9 cellular contexts compared by ENCODE assay signal in the genomic region with DNA sequence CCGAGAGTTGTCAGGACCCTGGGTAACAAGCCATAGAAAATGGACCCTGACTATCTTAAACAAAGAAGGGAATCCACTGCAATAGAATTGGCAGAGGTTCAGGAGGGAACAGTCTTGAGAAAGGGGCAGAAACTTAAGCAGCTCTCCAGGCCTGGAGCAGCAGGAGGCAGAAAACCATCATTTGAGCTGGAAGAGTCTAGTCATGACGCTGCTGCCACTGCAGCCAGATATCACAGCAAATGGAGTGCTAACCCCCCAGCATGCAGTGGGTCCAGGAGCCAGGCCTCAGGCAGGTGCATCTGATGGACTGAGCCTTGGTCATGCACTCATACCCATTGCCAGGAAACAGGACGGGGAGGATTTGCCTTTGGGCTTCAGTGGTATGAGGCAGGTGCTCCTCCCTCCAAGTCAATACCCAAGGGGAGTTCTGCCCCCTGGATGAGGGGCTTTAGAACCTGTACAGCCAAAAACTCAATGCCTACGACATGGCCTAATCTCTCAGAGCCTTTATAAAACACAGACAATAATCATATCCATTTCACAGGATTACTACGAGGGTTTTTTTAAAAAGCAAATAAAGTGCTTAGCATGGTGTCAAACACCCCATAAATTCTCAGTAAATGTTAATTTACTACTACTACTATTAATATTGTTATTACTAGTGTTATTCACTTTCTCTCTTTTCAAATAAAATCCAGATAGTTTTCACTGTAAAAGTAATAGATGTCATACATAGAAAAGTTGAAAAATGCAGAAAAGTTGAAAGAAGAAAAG. TPM values are rescaled to one million over a fixed set of nuclear protein-coding genes. Genes with fewer than 3 reads are reported as not detected.
DNase-seq lines count a peak whose midpoint lies in the region; ATAC-seq, FAIRE-seq and TF ChIP-seq lines count a peak whose summit lies in the region.
"Had no signal": no experiment of that assay in that cellular context is flagged by ENCODE, and none has a peak within 500 bp of the region (broad histone marks: within the 10 kb centered on the region; RNA-seq: fewer than 3 reads in every experiment).

No MANE protein-coding gene starts in this region.

- H3K23me2 ChIP-seq in H1 (ENCODE audit: low read depth, low read length): peaks cover 2% of the 10 kb centered on the region; the same call in 1 of the 2 replicates

- TF ChIP-seq RAD21 in H1 (IDR thresholded peaks at IDR 0.05 in 1 of 2, conservative IDR thresholded peaks at IDR 0.05 in 1 of 2; ENCODE audit: low read depth in 2 of 2, low read length in 2 of 2): no peak

- H2BK15ac ChIP-seq in H1 (ENCODE audit: low read length): 0 out of 2 replicates have a peak overlapping the region, but pooled peaks have one; percentile 1

- TF ChIP-seq EP300 in H1 (IDR thresholded peaks at IDR 0.05; ENCODE audit: borderline replicate concordance in 1 of 2, low read depth in 2 of 2, low read length in 2 of 2): no peak

- H3K23ac ChIP-seq in H1 (ENCODE audit: insufficient read length): no peak overlapping the region

- H3K79me2 ChIP-seq in H1 (ENCODE audit: control insufficient read depth in 1 of 2, insufficient read depth in 2 of 2, low read length in 2 of 2): no peaks in the 10 kb centered on the region
- H3K79me2 ChIP-seq in hepatocyte: no peaks in the 10 kb centered on the region

- H2AFZ ChIP-seq in H1 (ENCODE audit: low read length) (no peak overlapping the region), hepatocyte (no peak overlapping the region)

- peak overlapping the region; percentile 50; the same call in 1 of the 2 replicates for H2BK5ac ChIP-seq in H1 (ENCODE audit: low read depth, low read length)

- no peaks in the 10 kb centered on the region for H4K20me1 ChIP-seq in H1 (replicated peaks in 1 of 2; ENCODE audit: control insufficient read depth in 1 of 2, insufficient read depth in 2 of 2, low read length in 2 of 2)
- H4K20me1 ChIP-seq in hepatocyte (ENCODE audit: insufficient read depth, poor library complexity, severe bottlenecking): no peaks in the 10 kb centered on the region

- peak overlapping the region; percentile 81 for H3K9ac ChIP-seq in HUES6 (ENCODE audit: low read length)
- H3K9ac ChIP-seq in H1 (replicated peaks in 1 of 4; ENCODE audit: extremely low read depth in 1 of 4, low read depth in 3 of 4, low read length in 3 of 4): no peak overlapping the region

- H3K9me3 ChIP-seq in HUES6 (ENCODE audit: control insufficient read depth, insufficient read depth, low read depth, low read length) (no peaks in the 10 kb centered on the region), H1 (ENCODE audit: insufficient read depth in 2 of 2, low read depth in 1 of 2, low read length in 1 of 2) (no peaks in the 10 kb centered on the region), hepatocyte (ENCODE audit: low read depth) (no peaks in the 10 kb centered on the region), small intestine (ENCODE audit: control insufficient read depth, low read depth) (no peaks in the 10 kb centered on the region)

- H3K18ac ChIP-seq in H1 (ENCODE audit: extremely low read depth, low read length): peak overlapping the region; percentile 24; the same call in 1 of the 2 replicates

- H2BK120ac ChIP-seq in H1 (replicated peaks; ENCODE audit: low read depth, low read length): no peak overlapping the region

- POLR2A ChIA-PET in H1 (lab: Charles Lee; ENCODE audit: partially characterized antibody): interaction anchor here (0.8 to 3.1 kb wide), 4 partner anchors 30 to 224 kb away, joined by 3 to 11 read pairs (median 6); a partner anchor contains a TSS

- TF ChIP-seq POLR2A in H1 (IDR thresholded peaks at IDR 0.05; ENCODE audit: control extremely low read depth in 1 of 2, low read depth in 2 of 2, low read length in 2 of 2): no peak

- no peak overlapping the region for H3K4ac ChIP-seq in H1 (replicated peaks; ENCODE audit: insufficient read length, low read depth, low read length)

- H2BK20ac ChIP-seq in H1 (ENCODE audit: low read length): peak overlapping the region; percentile 36; the same call in 1 of the 2 replicates

- FAIRE-seq in H1 (lab: Jason Lieb, UNC) (no peak), small intestine (lab: Jason Lieb, UNC) (no peak)

- TF ChIP-seq CTCF in H1 (IDR thresholded peaks at IDR 0.05; ENCODE audit: control extremely low read depth in 1 of 3, insufficient read depth in 1 of 3, low read depth in 1 of 3, low read length in 3 of 3) (no peak), hepatocyte (IDR thresholded peaks at IDR 0.05; ENCODE audit: poor library complexity) (no peak)

- H3K4me3 ChIP-seq in HUES6 (ENCODE audit: low read depth, low read length) (no peak overlapping the region), H1 (ENCODE audit: extremely low read depth in 1 of 4, insufficient read depth in 2 of 4, low read depth in 3 of 4, low read length in 4 of 4) (no peak overlapping the region), hepatocyte (no peak overlapping the region), small intestine (ENCODE audit: low read depth in 1 of 2, low read length in 2 of 2) (no peak overlapping the region)

- no peak overlapping the region for H4K8ac ChIP-seq in H1 (ENCODE audit: extremely low read depth, insufficient read depth, low read length)

- DNase-seq in H1 (ENCODE audit: low read depth in 1 of 2, low spot score in 2 of 2) (no peak), NCI-H526 treated with DMSO at 0.1 percent for 48 hours (lab: John Stamatoyannopoulos, UW) (no peak), hepatocyte (ENCODE audit: low spot score) (no peak), small intestine (no peak), dedifferentiated amniotic fluid mesenchymal stem cell (ENCODE audit: extremely low spot score) (no peak)
- DNase-seq: NCI-H526 had no signal

- H2BK12ac ChIP-seq in H1 (ENCODE audit: low read depth, low read length): peak overlapping the region; percentile 70

- no peak overlapping the region for H3K4me2 ChIP-seq in H1 (ENCODE audit: insufficient read depth in 1 of 2, low read depth in 2 of 2, low read length in 2 of 2)
- no peak overlapping the region for H3K4me2 ChIP-seq in hepatocyte

- H3K27me3 ChIP-seq in HUES6 (ENCODE audit: control insufficient read depth, insufficient read depth, low read length) (no peaks in the 10 kb centered on the region), H1 (replicated peaks in 1 of 4; ENCODE audit: control insufficient read depth in 3 of 4, extremely low read depth in 1 of 4, insufficient read depth in 3 of 4, low read length in 3 of 4) (no peaks in the 10 kb centered on the region; a peak in 1 of 7 replicates), hepatocyte (peaks cover 25% of the 10 kb centered on the region), small intestine (ENCODE audit: control insufficient read depth in 2 of 2, insufficient read depth in 2 of 2, low read length in 2 of 2) (peaks cover 0 to 4% of the 10 kb centered on the region in 2 donors)

- no peaks in the 10 kb centered on the region for H3K79me1 ChIP-seq in H1 (ENCODE audit: low read depth, low read length)

- no peak overlapping the region for H3K56ac ChIP-seq in H1 (replicated peaks; ENCODE audit: insufficient read length, low read depth, low read length)

- CTCF ChIA-PET in H1 (lab: Charles Lee; ENCODE audit: partially characterized antibody): interaction anchor here (1.2 to 1.3 kb wide), 2 partner anchors 18 to 174 kb away, joined by 3 read pairs; no protein-coding TSS in a partner anchor

- H3K27ac ChIP-seq in HUES6 (ENCODE audit: low read depth, low read length): peak overlapping the region; percentile 50
- no peak overlapping the region for H3K27ac ChIP-seq in H1 (ENCODE audit: low read depth, low read length)
- H3K27ac ChIP-seq in hepatocyte: no peak overlapping the region
- no peak overlapping the region for H3K27ac ChIP-seq in small intestine (ENCODE audit: low read depth in 1 of 2, low read length in 1 of 2)

- H3K4me1 ChIP-seq in HUES6 (ENCODE audit: control insufficient read depth, insufficient read depth, low read length): peaks cover 47% of the 10 kb centered on the region
- peaks cover 4 to 17% (median 5%) of the 10 kb centered on the region in 4 experiments for H3K4me1 ChIP-seq in H1 (replicated peaks in 1 of 4; ENCODE audit: control insufficient read depth in 3 of 4, insufficient read depth in 4 of 4, low read length in 3 of 4)
- H3K4me1 ChIP-seq in hepatocyte (ENCODE audit: insufficient read depth): peaks cover 6% of the 10 kb centered on the region
- peaks cover 6% of the 10 kb centered on the region in 2 donors for H3K4me1 ChIP-seq in small intestine (ENCODE audit: control insufficient read depth in 2 of 2, insufficient read depth in 1 of 2, low read depth in 1 of 2, low read length in 1 of 2)

- no peaks in the 10 kb centered on the region for H3K9me2 ChIP-seq in hepatocyte (replicated peaks; ENCODE audit: insufficient read depth)

- 87% methylated on average over 5 of the region's 5 CpGs; no CpG with 5 or more reads in 1 of the 2 experiments for WGBS in H1 (ENCODE audit: extremely low coverage in 1 of 2, insufficient coverage in 1 of 2, insufficient read length in 1 of 2, insufficient replicate concordance in 2 of 2, low coverage in 1 of 2, low lambda C conversion rate in 2 of 2, missing lambda C conversion rate in 1 of 2), 2 experiments
- WGBS in hepatocyte (ENCODE audit: low lambda C conversion rate, missing lambda C conversion rate): 67% methylated on average over 5 of the region's 5 CpGs
- 76 to 82% (median 81%) methylated on average over 5 of the region's 5 CpGs for WGBS in small intestine, 3 donors

- peak; percentile 20 for ATAC-seq in GM18498 (IDR thresholded peaks at IDR 0.05; ENCODE audit: unreplicated experiment)
- peak; percentile 12 for ATAC-seq in GM21529 (IDR thresholded peaks at IDR 0.05; ENCODE audit: unreplicated experiment)

- H3K14ac ChIP-seq in H1 (ENCODE audit: insufficient read length): no peak overlapping the region

- H2AK5ac ChIP-seq in H1 (ENCODE audit: low read depth, low read length): peak overlapping the region; percentile 71; the same call in 1 of the 2 replicates

- H3K36me3 ChIP-seq in HUES6 (ENCODE audit: control insufficient read depth, insufficient read depth, low read length): no peaks in the 10 kb centered on the region
- H3K36me3 ChIP-seq in H1 (ENCODE audit: control insufficient read depth in 2 of 4, insufficient read depth in 4 of 4, low read length in 3 of 4): no peaks in the 10 kb centered on the region
- H3K36me3 ChIP-seq in hepatocyte (replicated peaks; ENCODE audit: insufficient read depth, low read depth): no peaks in the 10 kb centered on the region
- H3K36me3 ChIP-seq in small intestine (ENCODE audit: control insufficient read depth in 2 of 2, insufficient read depth in 2 of 2, low read length in 2 of 2): no peaks in the 10 kb centered on the region

- H4K91ac ChIP-seq in H1 (replicated peaks; ENCODE audit: insufficient read length, low read length): peak overlapping the region; percentile 32

- no peak overlapping the region for H4K5ac ChIP-seq in H1 (ENCODE audit: insufficient read length, low read depth, low read length)

RNA-seq across cellular contexts. Expression of a gene that starts 30.7 kb away (rescaled TPM):
- total RNA-seq in H1 (2021; fragmentation: NEBNext Ultra II Directional; extraction: Animal tissue kit (Norgen Biotek cat#: 25700)): 27.0 and 30.3 TPM in 2 replicates
- 13.3 and 13.6 TPM in 2 replicates for polyA plus RNA-seq in H1 (2011; rRNA removed)
- polyA plus RNA-seq in H1 (2011; cell fraction: cytosol; rRNA removed): 15.2 TPM
- 12.0 TPM for polyA plus RNA-seq in H1 (2011; cell fraction: nucleus; rRNA removed)
- polyA plus RNA-seq in H1 (2012, experiment 1 of 2): 14.3 to 18.7 TPM (median 15.9 TPM) in 4 replicates
- polyA plus RNA-seq in H1 (2012, experiment 2 of 2): 16.9 TPM
- 17.0 TPM for polyA plus RNA-seq in H1 (2013, experiment 1 of 2)
- polyA plus RNA-seq in H1 (2013, experiment 2 of 2): 20.2 TPM
- polyA minus RNA-seq in H1 (2011; rRNA and poly(A)+ RNA removed): 28.9 and 41.0 TPM in 2 replicates
- polyA minus RNA-seq in H1 (2011; cell fraction: cytosol; rRNA and poly(A)+ RNA removed): 37.5 TPM
- polyA minus RNA-seq in H1 (2011; cell fraction: nucleus; rRNA and poly(A)+ RNA removed): 14.9 TPM
- total RNA-seq in hepatocyte: 47.5 and 49.6 TPM in 2 replicates
- 54.2 and 60.7 TPM in 2 replicates for polyA plus RNA-seq in hepatocyte
- 10 to 100 TPM in 2 of 3 donors, 1 to 10 TPM in 1; 8.3 to 36.2 (median 11.8) TPM for polyA plus RNA-seq in small intestine

RNA-seq across cellular contexts. Expression of a gene that starts 39.1 kb away (rescaled TPM):
- total RNA-seq in H1 (2021; fragmentation: NEBNext Ultra II Directional; extraction: Animal tissue kit (Norgen Biotek cat#: 25700)): 89.8 and 93.4 TPM in 2 replicates
- 7.8 and 12.7 TPM in 2 replicates for polyA plus RNA-seq in H1 (2011; rRNA removed)
- polyA plus RNA-seq in H1 (2011; cell fraction: cytosol; rRNA removed): 29.8 TPM
- 5.9 TPM for polyA plus RNA-seq in H1 (2011; cell fraction: nucleus; rRNA removed)
- 44.2 to 101 TPM (median 59.5 TPM) in 4 replicates for polyA plus RNA-seq in H1 (2012, experiment 1 of 2)
- 4.2 TPM for polyA plus RNA-seq in H1 (2012, experiment 2 of 2)
- polyA plus RNA-seq in H1 (2013, experiment 1 of 2): 65.2 TPM
- polyA plus RNA-seq in H1 (2013, experiment 2 of 2): 67.9 TPM
- 14.4 and 18.6 TPM in 2 replicates for polyA minus RNA-seq in H1 (2011; rRNA and poly(A)+ RNA removed)
- 23.2 TPM for polyA minus RNA-seq in H1 (2011; cell fraction: cytosol; rRNA and poly(A)+ RNA removed)
- polyA minus RNA-seq in H1 (2011; cell fraction: nucleus; rRNA and poly(A)+ RNA removed): 21.7 TPM
- 35.4 and 40.8 TPM in 2 replicates for total RNA-seq in hepatocyte
- 53.5 and 64.1 TPM in 2 replicates for polyA plus RNA-seq in hepatocyte
- 10 to 100 TPM; 19.2 to 23.3 (median 21.1) TPM for polyA plus RNA-seq in small intestine
